In the genomic region with DNA sequence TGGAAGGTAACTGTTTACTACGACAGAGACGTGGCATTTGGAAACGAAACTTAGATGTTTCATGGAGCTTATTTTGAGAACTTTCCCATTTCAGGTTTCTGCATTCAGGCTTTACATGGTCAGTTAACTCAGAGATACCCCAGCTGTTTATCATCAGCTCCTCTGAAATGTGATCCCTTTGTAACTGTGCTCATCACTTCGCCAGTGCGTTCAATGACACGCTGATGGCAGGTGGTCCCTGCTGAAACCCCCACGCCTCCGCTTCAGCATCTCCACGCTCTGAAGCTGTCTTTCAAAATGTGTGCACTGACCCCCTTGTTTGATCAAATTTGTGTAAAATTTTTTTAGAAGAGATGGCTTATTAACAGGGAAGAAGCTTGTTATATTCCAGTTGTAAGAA, we compare ENCODE assay signal across 26 cellular contexts.
"Had no signal": no experiment of that assay in that cellular context is flagged by ENCODE, and none has a peak within 500 bp of the region (broad histone marks: within the 10 kb centered on the region; RNA-seq: fewer than 3 reads in every experiment).

No MANE protein-coding gene starts in this region.

- H2AFZ ChIP-seq: PC-9 had no signal

- ATAC-seq: HepG2, K562, Right ventricle myocardium inferior, SK-N-SH treated with all-trans-retinoic acid at 6 μM for 48 hours had no signal

- H3K4me3 ChIP-seq: K562, PC-9, Peyer's patch, SJCRH30 had no signal

- H3K9ac ChIP-seq: KMS-11 had no signal

- H3K27ac Mint-ChIP-seq: IgD-negative memory B cell had no signal

- H3K4me3 Mint-ChIP-seq: IgD-negative memory B cell had no signal

- H3K27ac ChIP-seq: KMS-11, PC-9, Peyer's patch, SJCRH30 had no signal

- H3K4me2 ChIP-seq: KMS-11, PC-9 had no signal

- H3K4me1 ChIP-seq: Peyer's patch had no signal

- H3K27me3 Mint-ChIP-seq: IgD-negative memory B cell had no signal

- H3K9me3 ChIP-seq: Peyer's patch had no signal

- H3K27me3 ChIP-seq: Peyer's patch, SJCRH30 had no signal

- DNase-seq: Kasumi-1, MV-4-11, NCI-H1048, NCI-H1105, NCI-H1417, NCI-H1436 treated with DMSO at 0.1 percent for 48 hours, NCI-H1694, NCI-H187 treated with DMSO at 0.1 percent for 48 hours, NCI-H2029 treated with DMSO at 0.1 percent for 48 hours, NCI-H226, NCI-H446, NCI-H510A, NCI-H524 treated with DMSO at 0.1 percent for 48 hours, NCI-H69, NCI-H774, OCI-M1, PC-9, Peyer's patch, SHP77 treated with DMSO at 0.1 percent for 48 hours had no signal
